Comparison of ENCODE assay signal across 24 cellular contexts in the genomic region with DNA sequence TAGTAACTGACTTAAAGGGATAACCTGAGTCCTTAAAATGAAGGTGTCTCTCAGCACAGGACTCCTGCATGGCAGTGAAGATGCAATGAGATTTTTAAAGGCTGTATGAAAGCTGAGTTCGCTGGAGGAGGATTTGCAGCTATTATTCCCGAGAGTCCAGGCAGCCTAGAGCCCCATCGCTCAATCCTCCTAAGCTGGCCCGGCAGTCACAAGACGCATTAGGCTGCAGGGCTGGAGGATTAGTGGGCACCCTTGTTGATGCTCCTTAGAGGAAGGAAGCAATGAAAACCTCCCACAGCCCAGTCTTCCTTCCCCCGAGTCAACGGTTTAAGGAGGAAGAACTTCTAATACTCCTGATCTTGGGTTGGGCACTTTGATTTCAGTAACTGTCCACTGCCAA.
DNase-seq lines count a peak whose midpoint lies in the region; ATAC-seq, FAIRE-seq and TF ChIP-seq lines count a peak whose summit lies in the region.
"Had no signal": no experiment of that assay in that cellular context is flagged by ENCODE, and none has a peak within 500 bp of the region (broad histone marks: within the 10 kb centered on the region; RNA-seq: fewer than 3 reads in every experiment).

No MANE protein-coding gene starts in this region.

- H3K27me3 Mint-ChIP-seq in GM23338 (ENCODE audit: insufficient read depth, low read depth, poor library complexity) (peaks cover 5% of the 10 kb centered on the region), endodermal cell (ENCODE audit: insufficient read depth) (no peaks in the 10 kb centered on the region)
- H3K27me3 Mint-ChIP-seq: B cell had no signal

- H3K36me3 Mint-ChIP-seq in GM23338 (ENCODE audit: low read depth) (peaks cover 25% of the 10 kb centered on the region), endodermal cell (ENCODE audit: low read depth) (no peaks in the 10 kb centered on the region)

- H3F3A ChIP-seq in GM23338 (replicated peaks; ENCODE audit: low read depth) = no peaks in the 10 kb centered on the region

- H3K4me3 ChIP-seq in BLaER1 (no peak overlapping the region), GM23338 (no peak overlapping the region), endodermal cell (ENCODE audit: low read length) (no peak overlapping the region), pancreas (no peak overlapping the region), right lobe of liver (no peak overlapping the region)
- H3K4me3 ChIP-seq: GM12878 had no signal

- H3K9me2 ChIP-seq in GM23338 (ENCODE audit: insufficient read depth) = peaks cover 13% of the 10 kb centered on the region; the same call in 1 of the 2 replicates
- H3K9me2 ChIP-seq: SK-N-SH had no signal

- H3K79me2 ChIP-seq in GM23338 (replicated peaks; ENCODE audit: insufficient read depth) = no peaks in the 10 kb centered on the region

- FAIRE-seq in pancreas (lab: Jason Lieb, UNC) = no peak
- FAIRE-seq: G401.6, GM12878, H54 had no signal

- H3K27ac ChIP-seq in BLaER1 (no peak overlapping the region), GM23338 (ENCODE audit: low read depth) (no peak overlapping the region), endodermal cell (ENCODE audit: low read depth, low read length) (no peak overlapping the region), pancreas (no peak overlapping the region), right lobe of liver (no peak overlapping the region)
- H3K27ac ChIP-seq: 22Rv1 had no signal

- peak overlapping the region; percentile 45 for H3K4me2 ChIP-seq in BLaER1
- H3K4me2 ChIP-seq in GM23338 = no peak overlapping the region
- H3K4me2 ChIP-seq: SK-N-SH had no signal

- H3K9me3 ChIP-seq in BLaER1 (peaks cover 16% of the 10 kb centered on the region; the same call in 1 of the 2 replicates), endodermal cell (ENCODE audit: control insufficient read depth, low read length) (no peaks in the 10 kb centered on the region), pancreas (no peaks in the 10 kb centered on the region), right lobe of liver (no peaks in the 10 kb centered on the region)

- no peaks in the 10 kb centered on the region for H4K20me1 ChIP-seq in BLaER1
- H4K20me1 ChIP-seq in GM23338 (replicated peaks; ENCODE audit: insufficient read depth) = no peaks in the 10 kb centered on the region

- no peak for ATAC-seq in GM23338
- ATAC-seq in esophagus mucosa = peak; percentile 22
- no peak for ATAC-seq in pancreas
- no peak for ATAC-seq in right lobe of liver
- ATAC-seq: GM12878, PC-3 had no signal

- H2AFZ ChIP-seq in GM23338 = peak overlapping the region; percentile 52; the same call in 1 of the 2 replicates

- peaks cover 28% of the 10 kb centered on the region for H3K9me3 Mint-ChIP-seq in GM23338
- H3K9me3 Mint-ChIP-seq in endodermal cell = peaks cover 21% of the 10 kb centered on the region

- H3K36me3 ChIP-seq in BLaER1 (no peaks in the 10 kb centered on the region), GM23338 (ENCODE audit: insufficient read depth) (no peaks in the 10 kb centered on the region), endodermal cell (ENCODE audit: control insufficient read depth, insufficient read depth, low read length) (no peaks in the 10 kb centered on the region), pancreas (no peaks in the 10 kb centered on the region), right lobe of liver (no peaks in the 10 kb centered on the region)

- H3K4me3 Mint-ChIP-seq in GM23338 (no peak overlapping the region), endodermal cell (no peak overlapping the region)
- H3K4me3 Mint-ChIP-seq: B cell had no signal

- H3K4me1 ChIP-seq in BLaER1 (peaks cover 17% of the 10 kb centered on the region), GM23338 (ENCODE audit: insufficient read depth) (no peaks in the 10 kb centered on the region), endodermal cell (ENCODE audit: control insufficient read depth, insufficient read depth, low read length) (no peaks in the 10 kb centered on the region), pancreas (no peaks in the 10 kb centered on the region), right lobe of liver (no peaks in the 10 kb centered on the region)

- TF ChIP-seq POLR2A in right lobe of liver (IDR thresholded peaks at IDR 0.05) = no peak

- H3K27me3 ChIP-seq in BLaER1 (no peaks in the 10 kb centered on the region), GM23338 (ENCODE audit: insufficient read depth) (no peaks in the 10 kb centered on the region), endodermal cell (ENCODE audit: control insufficient read depth, insufficient read depth, low read length, poor library complexity, severe bottlenecking) (no peaks in the 10 kb centered on the region), pancreas (no peaks in the 10 kb centered on the region), right lobe of liver (no peaks in the 10 kb centered on the region)

- WGBS in endodermal cell (ENCODE audit: insufficient coverage in 1 of 2, insufficient read length in 1 of 2), 2 experiments = 93 to 100% methylated on average over 4 to 7 of the region's 7 CpGs
- WGBS in pancreas, 2 donors = 75 to 78% methylated on average over 7 of the region's 7 CpGs
- WGBS in right lobe of liver (ENCODE audit: insufficient coverage, low coverage, low lambda C conversion rate, missing lambda C conversion rate) = 53% methylated on average over 4 of the region's 7 CpGs

- no peak overlapping the region for H3K9ac ChIP-seq in BLaER1
- H3K9ac ChIP-seq in endodermal cell (ENCODE audit: extremely low read depth, low read length, poor library complexity, severe bottlenecking) = no peak overlapping the region
- H3K9ac ChIP-seq: SK-N-SH had no signal

- DNase-seq in GM23338 (ENCODE audit: low spot score) = no peak
- peak; percentile 80 for DNase-seq in NCI-H82 treated with DMSO at 0.1 percent for 48 hours (lab: John Stamatoyannopoulos, UW; ENCODE audit: unreplicated experiment)
- no peak for DNase-seq in medulla oblongata (ENCODE audit: extremely low spot score)
- DNase-seq in endodermal cell = no peak
- DNase-seq in pancreas = no peak
- no peak for DNase-seq in right lobe of liver
- DNase-seq: DMS53, KG1, NCI-H1092 treated with DMSO at 0.1 percent for 48 hours, NCI-H1436, NCI-H187, NCI-H2171 treated with DMSO at 0.1 percent for 48 hours, NCI-H345, NCI-H510A treated with DMSO at 0.1 percent for 48 hours, PC-3, SK-N-SH, SW 1271 had no signal

- H3K4me1 Mint-ChIP-seq in GM23338 = no peaks in the 10 kb centered on the region
- H3K4me1 Mint-ChIP-seq in endodermal cell = peaks cover 6% of the 10 kb centered on the region
- H3K4me1 Mint-ChIP-seq: B cell had no signal

- no peak for TF ChIP-seq CTCF in GM23338 (conservative IDR thresholded peaks at IDR 0.05; ENCODE audit: low read depth in 2 of 2)
- TF ChIP-seq CTCF in endodermal cell (conservative IDR thresholded peaks at IDR 0.05) = no peak
- no peak for TF ChIP-seq CTCF in pancreas (IDR thresholded peaks at IDR 0.05)
- no peak for TF ChIP-seq CTCF in right lobe of liver (IDR thresholded peaks at IDR 0.05)

- intact Hi-C loops in pancreas (cut with DNase I) (no loop called here), right lobe of liver (cut with DNase I) (no loop called here)

- H3K27ac Mint-ChIP-seq in GM23338 (no peak overlapping the region), endodermal cell (no peak overlapping the region)
- H3K27ac Mint-ChIP-seq: B cell had no signal

TF ChIP-seq in GM23338, 12 proteins besides CTCF, POLR2A, EP300 and RAD21 (continues in another document):
- no peak for TF ChIP-seq ZNF331 (CRISPR knock-in tag; IDR thresholded peaks at IDR 0.05; ENCODE audit: low read depth)
- TF ChIP-seq CREB1 (CRISPR knock-in tag; IDR thresholded peaks at IDR 0.05; ENCODE audit: low read depth) = no peak
- no peak for TF ChIP-seq EZH2 (IDR thresholded peaks at IDR 0.05; ENCODE audit: low read depth, unreplicated experiment)
- no peak for TF ChIP-seq EZH2phosphoT487 (IDR thresholded peaks at IDR 0.05; ENCODE audit: unreplicated experiment)
